In genomic region chr5:75049581-75050274, GRCh38 we compare ENCODE assay signal across 8 cellular contexts. TPM values are rescaled to one million over a fixed set of nuclear protein-coding genes. Genes with fewer than 3 reads are reported as not detected.
A peak's percentile ranks its signal among the peaks of the same experiment; 100 is the strongest.
DNase-seq lines count a peak whose midpoint lies in the region; ATAC-seq and TF ChIP-seq lines count a peak whose summit lies in the region.

No MANE protein-coding gene starts in this region.

- peak; percentile 64 to 82 (median 79) for DNase-seq in CD4-positive, CD25-positive, alpha-beta regulatory T cell
- peak; percentile 76 for DNase-seq in RKO (ENCODE audit: low spot score)
- peak; percentile 42 for DNase-seq in activated T-helper 2 cell treated with anti-CD3 and anti-CD28 coated beads, Interferon-gamma antibody, Interleukin-2, Interleukin-4, amounts not matched to agents 10 μg/mL and 5 μg/mL and 100 μg/mL, durations not matched to agents 14 hours and 24 hours and 36 hours (ENCODE audit: low spot score)
- no peak for DNase-seq in retinal pigment epithelial cell (ENCODE audit: low read depth)
- no peak for DNase-seq in omental fat pad (ENCODE audit: low spot score)

- ATAC-seq in CD4-positive, CD25-positive, alpha-beta regulatory T cell (ENCODE audit: low read depth in 2 of 2) = peak; percentile 37 to 60
- ATAC-seq in HG02759 (IDR thresholded peaks at IDR 0.05; ENCODE audit: unreplicated experiment) (peak; percentile 42), gastroesophageal sphincter (no peak), GM21528 (IDR thresholded peaks at IDR 0.05; ENCODE audit: low FRiP score, unreplicated experiment) (no peak), omental fat pad (ENCODE audit: low FRiP score) (no peak)

- intact Hi-C loops in activated T-helper 2 cell treated with anti-CD3 and anti-CD28 coated beads, Interferon-gamma antibody, Interleukin-2, Interleukin-4, amounts not matched to agents 10 μg/mL and 5 μg/mL and 100 μg/mL, durations not matched to agents 14 hours and 24 hours and 36 hours (cut with micrococcal nuclease) = loop anchor here (5.0 to 10.0 kb wide), 8 partner anchors 112 to 1205 kb away; partner anchors contain the start of genes GFM2, HEXB, NSA2 and POC5

- H3K36me3 ChIP-seq in CD4-positive, CD25-positive, alpha-beta regulatory T cell (ENCODE audit: control insufficient read depth, insufficient read depth, low read length) = peaks cover 37% of the 10 kb centered on the region
- H3K36me3 ChIP-seq in gastroesophageal sphincter = peaks cover 0 to 15% of the 10 kb centered on the region in 2 donors

- H3K4me3 ChIP-seq in CD4-positive, CD25-positive, alpha-beta regulatory T cell (ENCODE audit: low read depth, low read length) = peak overlapping the region; percentile 99
- H3K4me3 ChIP-seq in gastroesophageal sphincter (no peak overlapping the region), retinal pigment epithelial cell (ENCODE audit: low read length) (no peak overlapping the region)

- no peaks in the 10 kb centered on the region for H3K9me3 ChIP-seq in CD4-positive, CD25-positive, alpha-beta regulatory T cell (ENCODE audit: control insufficient read depth in 2 of 2, low read length in 2 of 2)
- H3K9me3 ChIP-seq in gastroesophageal sphincter = no peaks in the 10 kb centered on the region

- peaks cover 0 to 3% (median 0%) of the 10 kb centered on the region in 7 donors for H3K9me3 Mint-ChIP-seq in CD4-positive, CD25-positive, alpha-beta regulatory T cell
- H3K9me3 Mint-ChIP-seq in activated T-helper 2 cell treated with anti-CD3 and anti-CD28 coated beads, Interferon-gamma antibody, Interleukin-2, Interleukin-4, amounts not matched to agents 10 μg/mL and 5 μg/mL and 100 μg/mL, durations not matched to agents 14 hours and 24 hours and 36 hours = no peaks in the 10 kb centered on the region

- peaks cover 76% of the 10 kb centered on the region for H3K4me1 ChIP-seq in CD4-positive, CD25-positive, alpha-beta regulatory T cell (ENCODE audit: control insufficient read depth, insufficient read depth, low read length, poor library complexity, severe bottlenecking)
- H3K4me1 ChIP-seq in gastroesophageal sphincter = peaks cover 0 to 52% (median 10%) of the 10 kb centered on the region in 3 donors

- H3K27ac ChIP-seq in CD4-positive, CD25-positive, alpha-beta regulatory T cell (ENCODE audit: insufficient read depth, low read length, poor library complexity, severe bottlenecking) = peak overlapping the region; percentile 88
- H3K27ac ChIP-seq in gastroesophageal sphincter = peak overlapping the region in 3 of 4 donors; percentile 38 to 97 (median 64)

- TF ChIP-seq POLR2A in gastroesophageal sphincter (IDR thresholded peaks at IDR 0.05) = no peak

- peaks cover 39 to 81% (median 65%) of the 10 kb centered on the region in 4 donors for H3K4me1 Mint-ChIP-seq in CD4-positive, CD25-positive, alpha-beta regulatory T cell
- H3K4me1 Mint-ChIP-seq in activated T-helper 2 cell treated with anti-CD3 and anti-CD28 coated beads, Interferon-gamma antibody, Interleukin-2, Interleukin-4, amounts not matched to agents 10 μg/mL and 5 μg/mL and 100 μg/mL, durations not matched to agents 14 hours and 24 hours and 36 hours (ENCODE audit: low read depth) = peaks cover 44% of the 10 kb centered on the region

- no peaks in the 10 kb centered on the region for H3K27me3 ChIP-seq in CD4-positive, CD25-positive, alpha-beta regulatory T cell (ENCODE audit: control insufficient read depth, insufficient read depth, low read length)
- no peaks in the 10 kb centered on the region for H3K27me3 ChIP-seq in gastroesophageal sphincter

- H3K27me3 Mint-ChIP-seq in CD4-positive, CD25-positive, alpha-beta regulatory T cell = peaks cover 6% of the 10 kb centered on the region
- peaks cover 36% of the 10 kb centered on the region for H3K27me3 Mint-ChIP-seq in activated T-helper 2 cell treated with anti-CD3 and anti-CD28 coated beads, Interferon-gamma antibody, Interleukin-2, Interleukin-4, amounts not matched to agents 10 μg/mL and 5 μg/mL and 100 μg/mL, durations not matched to agents 14 hours and 24 hours and 36 hours (ENCODE audit: low read depth)

- peak overlapping the region; percentile 93 to 96 (median 95) for H3K27ac Mint-ChIP-seq in CD4-positive, CD25-positive, alpha-beta regulatory T cell
- H3K27ac Mint-ChIP-seq in activated T-helper 2 cell treated with anti-CD3 and anti-CD28 coated beads, Interferon-gamma antibody, Interleukin-2, Interleukin-4, amounts not matched to agents 10 μg/mL and 5 μg/mL and 100 μg/mL, durations not matched to agents 14 hours and 24 hours and 36 hours = no peak overlapping the region

- H3K4me3 Mint-ChIP-seq in CD4-positive, CD25-positive, alpha-beta regulatory T cell = peak overlapping the region; percentile 87 to 97 (median 95)
- H3K4me3 Mint-ChIP-seq in activated T-helper 2 cell treated with anti-CD3 and anti-CD28 coated beads, Interferon-gamma antibody, Interleukin-2, Interleukin-4, amounts not matched to agents 10 μg/mL and 5 μg/mL and 100 μg/mL, durations not matched to agents 14 hours and 24 hours and 36 hours (ENCODE audit: low read depth) = no peak overlapping the region

- H3K36me3 Mint-ChIP-seq in CD4-positive, CD25-positive, alpha-beta regulatory T cell = peaks cover 52% of the 10 kb centered on the region
- peaks cover 4% of the 10 kb centered on the region for H3K36me3 Mint-ChIP-seq in activated T-helper 2 cell treated with anti-CD3 and anti-CD28 coated beads, Interferon-gamma antibody, Interleukin-2, Interleukin-4, amounts not matched to agents 10 μg/mL and 5 μg/mL and 100 μg/mL, durations not matched to agents 14 hours and 24 hours and 36 hours (ENCODE audit: low read depth)

- TF ChIP-seq CTCF in gastroesophageal sphincter (IDR thresholded peaks at IDR 0.05) (peak; percentile 51 to 76 (median 57)), retinal pigment epithelial cell (conservative IDR thresholded peaks at IDR 0.05; ENCODE audit: low read depth, low read length) (peak; percentile 93), omental fat pad (IDR thresholded peaks at IDR 0.05) (no peak)

- TF ChIP-seq EP300 in gastroesophageal sphincter (IDR thresholded peaks at IDR 0.05) = no peak

- 33 to 50% methylated on average over 5 to 9 of the region's 9 CpGs for WGBS in gastroesophageal sphincter (ENCODE audit: low coverage in 1 of 2), 2 donors

RNA-seq across cellular contexts. Expression of gene GCNT4, which starts 2.6 kb away (rescaled TPM):
- 16.6 TPM for total RNA-seq in CD4-positive, CD25-positive, alpha-beta regulatory T cell
- 10 to 100 TPM in 2 of 4 donors, 1 to 10 TPM in 2; 7.6 to 15.0 (median 10.3) TPM for polyA plus RNA-seq in CD4-positive, CD25-positive, alpha-beta regulatory T cell
- 0.28 and 0.37 TPM in 2 replicates for total RNA-seq in activated T-helper 2 cell treated with anti-CD3 and anti-CD28 coated beads, Interferon-gamma antibody, Interleukin-2, Interleukin-4, amounts not matched to agents 10 μg/mL and 5 μg/mL and 100 μg/mL, durations not matched to agents 14 hours and 24 hours and 36 hours
- 10 to 100 TPM in 1 of 4 donors, 1 to 10 TPM in 3; 4.0 to 14.3 (median 6.0) TPM for total RNA-seq in gastroesophageal sphincter
- 1 to 10 TPM in 2 of 4 donors, under 1 TPM in 2; 0.69 to 2.2 (median 1.1) TPM for total RNA-seq in omental fat pad

Comparison
In these comparisons a context has a peak if more than half of its experiments do, and no peak if none do; other contexts are left out.
1. ATAC-seq: peak in CD4-positive, CD25-positive, alpha-beta regulatory T cell (2 of 2) and HG02759 (single experiment); none in gastroesophageal sphincter (single experiment), GM21528 (single experiment) and omental fat pad (single experiment).
2. DNase-seq: peak in CD4-positive, CD25-positive, alpha-beta regulatory T cell (3 of 3), RKO (single experiment) and activated T-helper 2 cell treated with anti-CD3 and anti-CD28 coated beads, Interferon-gamma antibody, Interleukin-2, Interleukin-4, amounts not matched to agents 10 μg/mL and 5 μg/mL and 100 μg/mL, durations not matched to agents 14 hours and 24 hours and 36 hours (single experiment); none in retinal pigment epithelial cell (single experiment) and omental fat pad (single experiment).
3. CTCF ChIP-seq: peak in gastroesophageal sphincter (4 of 4) and retinal pigment epithelial cell (single experiment); none in omental fat pad (0 of 3).